In the genomic region with DNA sequence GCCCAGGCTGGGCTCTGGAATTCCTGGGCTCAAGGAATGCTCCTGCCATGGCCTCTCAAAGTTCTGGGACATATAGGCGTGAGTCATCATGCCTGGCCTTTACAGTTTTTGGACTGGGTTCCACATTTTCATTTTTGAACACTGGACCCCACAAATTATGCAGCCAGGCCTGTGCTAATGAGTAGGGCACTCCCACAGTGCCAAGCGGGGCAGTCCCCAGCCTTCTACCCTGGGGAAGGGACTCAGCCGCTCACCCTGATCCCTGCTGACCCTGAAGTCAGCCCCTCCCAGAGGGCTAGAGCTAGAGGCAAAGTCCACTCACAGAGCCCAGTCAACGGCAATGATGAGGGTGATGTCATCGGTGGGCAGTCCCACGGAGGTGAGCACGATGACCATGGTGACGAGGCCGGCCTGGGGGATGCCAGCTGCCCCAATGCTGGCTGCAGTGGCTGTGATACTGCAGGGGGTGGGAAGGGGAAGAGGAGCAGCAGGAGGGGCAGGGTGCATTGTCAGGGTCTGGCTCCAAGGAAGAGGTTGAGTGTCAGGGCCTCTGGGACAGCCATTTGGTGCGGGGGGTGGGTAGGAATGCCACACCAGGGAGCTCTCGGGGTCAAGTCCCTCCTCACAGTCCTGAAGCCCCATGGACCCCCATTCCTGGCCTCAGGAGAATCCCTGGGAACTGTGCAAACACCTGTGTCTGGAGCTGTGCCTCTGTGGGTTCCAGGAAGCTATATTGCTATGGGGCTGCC, we compare ENCODE assay signal across 1 cellular context.
A peak's percentile ranks its signal among the peaks of the same experiment; 100 is the strongest.
TF ChIP-seq lines count a peak whose summit lies in the region.

No MANE protein-coding gene starts in this region.

TF ChIP-seq in HepG2, 621 proteins besides CTCF, POLR2A, EP300 and RAD21 (continued from another document and continues in another):
- TF ChIP-seq, protein P1, sequence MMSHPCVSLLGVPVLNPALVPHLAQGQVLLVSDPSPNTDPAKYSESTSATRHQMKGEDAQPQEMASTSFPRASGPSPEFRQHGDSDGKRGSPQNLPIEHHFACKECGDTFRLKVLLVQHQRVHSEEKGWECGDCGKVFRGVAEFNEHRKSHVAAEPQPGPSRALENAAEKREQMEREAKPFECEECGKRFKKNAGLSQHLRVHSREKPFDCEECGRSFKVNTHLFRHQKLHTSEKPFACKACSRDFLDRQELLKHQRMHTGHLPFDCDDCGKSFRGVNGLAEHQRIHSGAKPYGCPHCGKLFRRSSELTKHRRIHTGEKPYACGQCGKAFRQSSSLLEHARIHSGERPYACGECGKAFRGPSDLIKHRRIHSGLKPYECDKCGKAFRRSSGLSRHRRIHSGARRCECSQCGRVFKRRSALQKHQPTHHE (CRISPR knock-in tag; IDR thresholded peaks at IDR 0.05; ENCODE audit: borderline replicate concordance) = 0 out of 2 replicates have a peak, but pooled peaks have one; percentile 25
- TF ChIP-seq TBP (CRISPR knock-in tag; IDR thresholded peaks at IDR 0.05) (no peak), GZF1 (CRISPR knock-in tag; IDR thresholded peaks at IDR 0.05) (peak; percentile 45; the same call in 1 of the 2 replicates), SNAPC2 (CRISPR knock-in tag; IDR thresholded peaks at IDR 0.05) (no peak), AKAP8 (CRISPR knock-in tag; IDR thresholded peaks at IDR 0.05) (0 out of 2 replicates have a peak, but pooled peaks have one; percentile 15), HMG20A (CRISPR knock-in tag; IDR thresholded peaks at IDR 0.05; ENCODE audit: borderline replicate concordance) (peak; percentile 50; the same call in 1 of the 2 replicates), KDM2A (CRISPR knock-in tag; IDR thresholded peaks at IDR 0.05; ENCODE audit: borderline replicate concordance, low read depth) (peak; percentile 65; the same call in 1 of the 2 replicates), EHMT2 (IDR thresholded peaks at IDR 0.05; ENCODE audit: borderline replicate concordance, low read depth, low read length) (no peak), SNRNP70 (IDR thresholded peaks at IDR 0.05; ENCODE audit: low read depth, low read length) (no peak), NFYC (CRISPR knock-in tag; IDR thresholded peaks at IDR 0.05) (no peak), SKI (IDR thresholded peaks at IDR 0.05; ENCODE audit: partially characterized antibody) (peak; percentile 56), ZNF883 (CRISPR knock-in tag; IDR thresholded peaks at IDR 0.05; ENCODE audit: not compliant biosample characterization) (peak; percentile 26), ZSCAN9 (CRISPR knock-in tag; IDR thresholded peaks at IDR 0.05; ENCODE audit: borderline replicate concordance) (peak; percentile 72; the same call in 1 of the 2 replicates), ZKSCAN1 (IDR thresholded peaks at IDR 0.05; ENCODE audit: low read length) (no peak), IRF2 (CRISPR knock-in tag; IDR thresholded peaks at IDR 0.05) (peak; percentile 82), ZNF605 (CRISPR knock-in tag; IDR thresholded peaks at IDR 0.05) (peak; percentile 57), MTA1 (CRISPR knock-in tag; IDR thresholded peaks at IDR 0.05; ENCODE audit: borderline replicate concordance) (peak; percentile 68; the same call in 1 of the 2 replicates), ZNF589 (CRISPR knock-in tag; conservative IDR thresholded peaks at IDR 0.05) (no peak; the same call in 1 of the 2 replicates), SMAD9 (CRISPR knock-in tag; IDR thresholded peaks at IDR 0.05) (no peak), KLF15 (CRISPR knock-in tag; IDR thresholded peaks at IDR 0.05; ENCODE audit: borderline replicate concordance) (no peak), NCOR1 (IDR thresholded peaks at IDR 0.05; ENCODE audit: borderline replicate concordance, low read length) (peak; percentile 81), ZNF678 (CRISPR knock-in tag; IDR thresholded peaks at IDR 0.05) (no peak), KAT7 (CRISPR knock-in tag; IDR thresholded peaks at IDR 0.05; ENCODE audit: borderline replicate concordance) (peak; percentile 11; the same call in 1 of the 2 replicates), ZNF225 (CRISPR knock-in tag; IDR thresholded peaks at IDR 0.05) (no peak), ONECUT2 (CRISPR knock-in tag; IDR thresholded peaks at IDR 0.05) (no peak)
- TF ChIP-seq, protein P2, sequence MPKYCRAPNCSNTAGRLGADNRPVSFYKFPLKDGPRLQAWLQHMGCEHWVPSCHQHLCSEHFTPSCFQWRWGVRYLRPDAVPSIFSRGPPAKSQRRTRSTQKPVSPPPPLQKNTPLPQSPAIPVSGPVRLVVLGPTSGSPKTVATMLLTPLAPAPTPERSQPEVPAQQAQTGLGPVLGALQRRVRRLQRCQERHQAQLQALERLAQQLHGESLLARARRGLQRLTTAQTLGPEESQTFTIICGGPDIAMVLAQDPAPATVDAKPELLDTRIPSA (CRISPR knock-in tag; IDR thresholded peaks at IDR 0.05; ENCODE audit: borderline replicate concordance) = no peak
- TF ChIP-seq, protein P3, sequence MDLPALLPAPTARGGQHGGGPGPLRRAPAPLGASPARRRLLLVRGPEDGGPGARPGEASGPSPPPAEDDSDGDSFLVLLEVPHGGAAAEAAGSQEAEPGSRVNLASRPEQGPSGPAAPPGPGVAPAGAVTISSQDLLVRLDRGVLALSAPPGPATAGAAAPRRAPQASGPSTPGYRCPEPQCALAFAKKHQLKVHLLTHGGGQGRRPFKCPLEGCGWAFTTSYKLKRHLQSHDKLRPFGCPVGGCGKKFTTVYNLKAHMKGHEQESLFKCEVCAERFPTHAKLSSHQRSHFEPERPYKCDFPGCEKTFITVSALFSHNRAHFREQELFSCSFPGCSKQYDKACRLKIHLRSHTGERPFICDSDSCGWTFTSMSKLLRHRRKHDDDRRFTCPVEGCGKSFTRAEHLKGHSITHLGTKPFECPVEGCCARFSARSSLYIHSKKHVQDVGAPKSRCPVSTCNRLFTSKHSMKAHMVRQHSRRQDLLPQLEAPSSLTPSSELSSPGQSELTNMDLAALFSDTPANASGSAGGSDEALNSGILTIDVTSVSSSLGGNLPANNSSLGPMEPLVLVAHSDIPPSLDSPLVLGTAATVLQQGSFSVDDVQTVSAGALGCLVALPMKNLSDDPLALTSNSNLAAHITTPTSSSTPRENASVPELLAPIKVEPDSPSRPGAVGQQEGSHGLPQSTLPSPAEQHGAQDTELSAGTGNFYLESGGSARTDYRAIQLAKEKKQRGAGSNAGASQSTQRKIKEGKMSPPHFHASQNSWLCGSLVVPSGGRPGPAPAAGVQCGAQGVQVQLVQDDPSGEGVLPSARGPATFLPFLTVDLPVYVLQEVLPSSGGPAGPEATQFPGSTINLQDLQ (CRISPR knock-in tag; IDR thresholded peaks at IDR 0.05) = no peak
- TF ChIP-seq, protein P4, sequence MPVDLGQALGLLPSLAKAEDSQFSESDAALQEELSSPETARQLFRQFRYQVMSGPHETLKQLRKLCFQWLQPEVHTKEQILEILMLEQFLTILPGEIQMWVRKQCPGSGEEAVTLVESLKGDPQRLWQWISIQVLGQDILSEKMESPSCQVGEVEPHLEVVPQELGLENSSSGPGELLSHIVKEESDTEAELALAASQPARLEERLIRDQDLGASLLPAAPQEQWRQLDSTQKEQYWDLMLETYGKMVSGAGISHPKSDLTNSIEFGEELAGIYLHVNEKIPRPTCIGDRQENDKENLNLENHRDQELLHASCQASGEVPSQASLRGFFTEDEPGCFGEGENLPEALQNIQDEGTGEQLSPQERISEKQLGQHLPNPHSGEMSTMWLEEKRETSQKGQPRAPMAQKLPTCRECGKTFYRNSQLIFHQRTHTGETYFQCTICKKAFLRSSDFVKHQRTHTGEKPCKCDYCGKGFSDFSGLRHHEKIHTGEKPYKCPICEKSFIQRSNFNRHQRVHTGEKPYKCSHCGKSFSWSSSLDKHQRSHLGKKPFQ (CRISPR knock-in tag; IDR thresholded peaks at IDR 0.05; ENCODE audit: insufficient replicate concordance) = no peak
- TF ChIP-seq, protein P5, sequence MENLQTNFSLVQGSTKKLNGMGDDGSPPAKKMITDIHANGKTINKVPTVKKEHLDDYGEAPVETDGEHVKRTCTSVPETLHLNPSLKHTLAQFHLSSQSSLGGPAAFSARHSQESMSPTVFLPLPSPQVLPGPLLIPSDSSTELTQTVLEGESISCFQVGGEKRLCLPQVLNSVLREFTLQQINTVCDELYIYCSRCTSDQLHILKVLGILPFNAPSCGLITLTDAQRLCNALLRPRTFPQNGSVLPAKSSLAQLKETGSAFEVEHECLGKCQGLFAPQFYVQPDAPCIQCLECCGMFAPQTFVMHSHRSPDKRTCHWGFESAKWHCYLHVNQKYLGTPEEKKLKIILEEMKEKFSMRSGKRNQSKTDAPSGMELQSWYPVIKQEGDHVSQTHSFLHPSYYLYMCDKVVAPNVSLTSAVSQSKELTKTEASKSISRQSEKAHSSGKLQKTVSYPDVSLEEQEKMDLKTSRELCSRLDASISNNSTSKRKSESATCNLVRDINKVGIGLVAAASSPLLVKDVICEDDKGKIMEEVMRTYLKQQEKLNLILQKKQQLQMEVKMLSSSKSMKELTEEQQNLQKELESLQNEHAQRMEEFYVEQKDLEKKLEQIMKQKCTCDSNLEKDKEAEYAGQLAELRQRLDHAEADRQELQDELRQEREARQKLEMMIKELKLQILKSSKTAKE (CRISPR knock-in tag; IDR thresholded peaks at IDR 0.05; ENCODE audit: borderline replicate concordance) = peak; percentile 70; the same call in 1 of the 2 replicates
- TF ChIP-seq, protein P6, sequence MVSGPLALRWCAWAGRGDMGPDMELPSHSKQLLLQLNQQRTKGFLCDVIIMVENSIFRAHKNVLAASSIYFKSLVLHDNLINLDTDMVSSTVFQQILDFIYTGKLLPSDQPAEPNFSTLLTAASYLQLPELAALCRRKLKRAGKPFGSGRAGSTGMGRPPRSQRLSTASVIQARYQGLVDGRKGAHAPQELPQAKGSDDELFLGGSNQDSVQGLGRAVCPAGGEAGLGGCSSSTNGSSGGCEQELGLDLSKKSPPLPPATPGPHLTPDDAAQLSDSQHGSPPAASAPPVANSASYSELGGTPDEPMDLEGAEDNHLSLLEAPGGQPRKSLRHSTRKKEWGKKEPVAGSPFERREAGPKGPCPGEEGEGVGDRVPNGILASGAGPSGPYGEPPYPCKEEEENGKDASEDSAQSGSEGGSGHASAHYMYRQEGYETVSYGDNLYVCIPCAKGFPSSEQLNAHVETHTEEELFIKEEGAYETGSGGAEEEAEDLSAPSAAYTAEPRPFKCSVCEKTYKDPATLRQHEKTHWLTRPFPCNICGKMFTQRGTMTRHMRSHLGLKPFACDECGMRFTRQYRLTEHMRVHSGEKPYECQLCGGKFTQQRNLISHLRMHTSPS (CRISPR knock-in tag; IDR thresholded peaks at IDR 0.05; ENCODE audit: low read depth) = peak; percentile 92
- TF ChIP-seq, protein P7, sequence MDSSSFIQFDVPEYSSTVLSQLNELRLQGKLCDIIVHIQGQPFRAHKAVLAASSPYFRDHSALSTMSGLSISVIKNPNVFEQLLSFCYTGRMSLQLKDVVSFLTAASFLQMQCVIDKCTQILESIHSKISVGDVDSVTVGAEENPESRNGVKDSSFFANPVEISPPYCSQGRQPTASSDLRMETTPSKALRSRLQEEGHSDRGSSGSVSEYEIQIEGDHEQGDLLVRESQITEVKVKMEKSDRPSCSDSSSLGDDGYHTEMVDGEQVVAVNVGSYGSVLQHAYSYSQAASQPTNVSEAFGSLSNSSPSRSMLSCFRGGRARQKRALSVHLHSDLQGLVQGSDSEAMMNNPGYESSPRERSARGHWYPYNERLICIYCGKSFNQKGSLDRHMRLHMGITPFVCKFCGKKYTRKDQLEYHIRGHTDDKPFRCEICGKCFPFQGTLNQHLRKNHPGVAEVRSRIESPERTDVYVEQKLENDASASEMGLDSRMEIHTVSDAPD (CRISPR knock-in tag; IDR thresholded peaks at IDR 0.05) = no peak
- TF ChIP-seq, protein P8, sequence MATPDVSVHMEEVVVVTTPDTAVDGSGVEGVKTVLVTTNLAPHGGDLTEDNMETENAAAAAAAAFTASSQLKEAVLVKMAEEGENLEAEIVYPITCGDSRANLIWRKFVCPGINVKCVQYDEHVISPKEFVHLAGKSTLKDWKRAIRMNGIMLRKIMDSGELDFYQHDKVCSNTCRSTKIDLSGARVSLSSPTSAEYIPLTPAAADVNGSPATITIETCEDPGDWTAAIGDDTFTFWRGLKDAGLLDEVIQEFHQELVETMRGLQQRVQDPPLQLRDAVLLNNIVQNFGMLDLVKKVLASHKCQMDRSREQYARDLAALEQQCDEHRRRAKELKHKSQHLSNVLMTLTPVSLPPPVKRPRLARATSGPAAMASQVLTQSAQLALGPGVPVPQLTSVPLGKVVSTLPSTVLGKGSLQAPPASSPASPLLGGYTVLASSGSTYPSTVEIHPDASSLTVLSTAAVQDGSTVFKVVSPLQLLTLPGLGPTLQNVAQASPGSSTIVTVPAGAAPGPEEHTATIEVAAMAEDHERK (CRISPR knock-in tag; IDR thresholded peaks at IDR 0.05; ENCODE audit: low read depth) = no peak
- TF ChIP-seq, protein P9, sequence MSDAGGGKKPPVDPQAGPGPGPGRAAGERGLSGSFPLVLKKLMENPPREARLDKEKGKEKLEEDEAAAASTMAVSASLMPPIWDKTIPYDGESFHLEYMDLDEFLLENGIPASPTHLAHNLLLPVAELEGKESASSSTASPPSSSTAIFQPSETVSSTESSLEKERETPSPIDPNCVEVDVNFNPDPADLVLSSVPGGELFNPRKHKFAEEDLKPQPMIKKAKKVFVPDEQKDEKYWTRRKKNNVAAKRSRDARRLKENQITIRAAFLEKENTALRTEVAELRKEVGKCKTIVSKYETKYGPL (CRISPR knock-in tag; IDR thresholded peaks at IDR 0.05) = 0 out of 2 replicates have a peak, but pooled peaks have one; percentile 27
- TF ChIP-seq, protein P10, sequence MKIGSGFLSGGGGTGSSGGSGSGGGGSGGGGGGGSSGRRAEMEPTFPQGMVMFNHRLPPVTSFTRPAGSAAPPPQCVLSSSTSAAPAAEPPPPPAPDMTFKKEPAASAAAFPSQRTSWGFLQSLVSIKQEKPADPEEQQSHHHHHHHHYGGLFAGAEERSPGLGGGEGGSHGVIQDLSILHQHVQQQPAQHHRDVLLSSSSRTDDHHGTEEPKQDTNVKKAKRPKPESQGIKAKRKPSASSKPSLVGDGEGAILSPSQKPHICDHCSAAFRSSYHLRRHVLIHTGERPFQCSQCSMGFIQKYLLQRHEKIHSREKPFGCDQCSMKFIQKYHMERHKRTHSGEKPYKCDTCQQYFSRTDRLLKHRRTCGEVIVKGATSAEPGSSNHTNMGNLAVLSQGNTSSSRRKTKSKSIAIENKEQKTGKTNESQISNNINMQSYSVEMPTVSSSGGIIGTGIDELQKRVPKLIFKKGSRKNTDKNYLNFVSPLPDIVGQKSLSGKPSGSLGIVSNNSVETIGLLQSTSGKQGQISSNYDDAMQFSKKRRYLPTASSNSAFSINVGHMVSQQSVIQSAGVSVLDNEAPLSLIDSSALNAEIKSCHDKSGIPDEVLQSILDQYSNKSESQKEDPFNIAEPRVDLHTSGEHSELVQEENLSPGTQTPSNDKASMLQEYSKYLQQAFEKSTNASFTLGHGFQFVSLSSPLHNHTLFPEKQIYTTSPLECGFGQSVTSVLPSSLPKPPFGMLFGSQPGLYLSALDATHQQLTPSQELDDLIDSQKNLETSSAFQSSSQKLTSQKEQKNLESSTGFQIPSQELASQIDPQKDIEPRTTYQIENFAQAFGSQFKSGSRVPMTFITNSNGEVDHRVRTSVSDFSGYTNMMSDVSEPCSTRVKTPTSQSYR (CRISPR knock-in tag; IDR thresholded peaks at IDR 0.05; ENCODE audit: borderline replicate concordance) = peak; percentile 22; the same call in 1 of the 2 replicates
